10 cellular contexts compared by ENCODE assay signal in the genomic region with DNA sequence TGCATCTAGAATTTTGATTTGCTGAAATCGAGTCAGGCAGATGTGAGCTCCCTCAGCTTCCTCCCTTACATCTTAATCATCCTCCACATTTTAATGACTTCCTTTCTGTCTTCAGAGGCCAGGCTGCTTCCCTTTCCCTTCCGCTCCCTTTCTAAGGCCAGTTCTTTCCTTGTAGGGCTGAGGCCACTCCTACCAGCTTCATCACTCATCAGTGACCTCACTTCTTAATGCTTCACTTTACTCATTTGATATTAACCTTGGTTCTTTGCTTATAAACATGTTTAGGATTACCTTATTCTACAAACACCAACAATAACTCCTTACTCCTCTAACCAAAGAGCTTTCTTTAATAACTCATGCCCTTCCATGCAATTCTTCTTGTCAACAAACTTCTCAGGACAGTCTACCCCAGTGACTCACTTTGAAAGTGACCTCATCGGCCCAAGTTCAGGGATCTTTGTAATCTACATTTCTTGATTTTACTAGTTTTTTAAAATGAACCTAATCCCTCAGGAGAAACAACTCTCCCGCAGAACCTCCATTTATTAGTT. TPM values are rescaled to one million over a fixed set of nuclear protein-coding genes. Genes with fewer than 3 reads are reported as not detected.
DNase-seq lines count a peak whose midpoint lies in the region; ATAC-seq and TF ChIP-seq lines count a peak whose summit lies in the region.
"Had no signal": no experiment of that assay in that cellular context is flagged by ENCODE, and none has a peak within 500 bp of the region (broad histone marks: within the 10 kb centered on the region; RNA-seq: fewer than 3 reads in every experiment).

No MANE protein-coding gene starts in this region.

- no peaks in the 10 kb centered on the region for H3K36me3 Mint-ChIP-seq in activated T-cell treated with anti-CD3 and anti-CD28 coated beads, Interleukin-2, amount 50 U/mL, for 24 hours (ENCODE audit: low read depth)
- H3K36me3 Mint-ChIP-seq in dendritic cell treated with granulocyte-macrophage colony-stimulating factor and Interleukin-4, amounts not matched to agents 40 ng/mL and 50 ng/mL, for 4 days (ENCODE audit: low read depth): no peaks in the 10 kb centered on the region

- peaks cover 25% of the 10 kb centered on the region for H3K4me1 Mint-ChIP-seq in activated T-cell treated with anti-CD3 and anti-CD28 coated beads, Interleukin-2, amount 50 U/mL, for 24 hours (ENCODE audit: low read depth)
- peaks cover 80% of the 10 kb centered on the region for H3K4me1 Mint-ChIP-seq in dendritic cell treated with granulocyte-macrophage colony-stimulating factor and Interleukin-4, amounts not matched to agents 40 ng/mL and 50 ng/mL, for 4 days (ENCODE audit: low read depth)

- peaks cover 22% of the 10 kb centered on the region for H3K27me3 Mint-ChIP-seq in activated T-cell treated with anti-CD3 and anti-CD28 coated beads, Interleukin-2, amount 50 U/mL, for 24 hours
- H3K27me3 Mint-ChIP-seq in dendritic cell treated with granulocyte-macrophage colony-stimulating factor and Interleukin-4, amounts not matched to agents 40 ng/mL and 50 ng/mL, for 4 days: no peaks in the 10 kb centered on the region

- H3K4me3 Mint-ChIP-seq in activated T-cell treated with anti-CD3 and anti-CD28 coated beads, Interleukin-2, amount 50 U/mL, for 24 hours: no peak overlapping the region
- H3K4me3 Mint-ChIP-seq in dendritic cell treated with granulocyte-macrophage colony-stimulating factor and Interleukin-4, amounts not matched to agents 40 ng/mL and 50 ng/mL, for 4 days: no peak overlapping the region

- H3K9ac ChIP-seq in skeletal muscle tissue (ENCODE audit: low read depth in 1 of 3, low read length in 3 of 3): no peak overlapping the region
- no peak overlapping the region for H3K9ac ChIP-seq in MM.1S (ENCODE audit: low read length)

- H3K4me3 ChIP-seq in skeletal muscle tissue (ENCODE audit: low read length in 3 of 3) (no peak overlapping the region), MM.1S (ENCODE audit: low read length) (no peak overlapping the region)
- H3K4me3 ChIP-seq: SK-N-MC had no signal

- H3K79me2 ChIP-seq in MM.1S (ENCODE audit: low read length): peaks cover 6% of the 10 kb centered on the region; the same call in 1 of the 2 replicates

- H3K4me1 ChIP-seq in skeletal muscle tissue (ENCODE audit: control insufficient read depth in 3 of 3, insufficient read depth in 3 of 3, low read length in 3 of 3) (no peaks in the 10 kb centered on the region), MM.1S (ENCODE audit: low read length) (peaks cover 52% of the 10 kb centered on the region)

- DNase-seq in activated T-cell treated with anti-CD3 and anti-CD28 coated beads, Interleukin-2, amount 50 U/mL, for 24 hours: no peak
- DNase-seq in activated T-cell treated with anti-CD3 and anti-CD28 coated beads for 4 hours: no peak
- DNase-seq in M059J (ENCODE audit: low read depth): peak; percentile 90
- DNase-seq in islet precursor cell: no peak
- no peak for DNase-seq in MM.1S

- peak overlapping the region; percentile 51 for H3K27ac ChIP-seq in skeletal muscle tissue (ENCODE audit: low read depth, low read length)
- H3K27ac ChIP-seq in MM.1S (ENCODE audit: low read length): no peak overlapping the region
- H3K27ac ChIP-seq: SK-N-MC had no signal

- H3K9me3 ChIP-seq in skeletal muscle tissue (ENCODE audit: control insufficient read depth in 3 of 3, low read length in 3 of 3): no peaks in the 10 kb centered on the region
- no peaks in the 10 kb centered on the region for H3K9me3 ChIP-seq in MM.1S (replicated peaks; ENCODE audit: insufficient read depth, low read length)

- TF ChIP-seq CTCF in MM.1S (IDR thresholded peaks at IDR 0.05; ENCODE audit: low read length): no peak

- intact Hi-C loops in dendritic cell treated with granulocyte-macrophage colony-stimulating factor and Interleukin-4, amounts not matched to agents 40 ng/mL and 50 ng/mL, for 4 days (cut with micrococcal nuclease): loop anchor here (5.0 kb wide), 5 partner anchors 41 to 259 kb away; partner anchors contain the start of genes CD86 and GOLGB1

- H3K36me3 ChIP-seq in skeletal muscle tissue (ENCODE audit: control insufficient read depth in 3 of 3, insufficient read depth in 3 of 3, low read length in 3 of 3): no peaks in the 10 kb centered on the region
- H3K36me3 ChIP-seq in MM.1S (replicated peaks; ENCODE audit: insufficient read depth, low read length): no peaks in the 10 kb centered on the region

- no peaks in the 10 kb centered on the region for H4K20me1 ChIP-seq in MM.1S (ENCODE audit: insufficient read depth, low read length)

- H2AFZ ChIP-seq in MM.1S (ENCODE audit: low read length): no peak overlapping the region

- H3K27ac Mint-ChIP-seq in activated T-cell treated with anti-CD3 and anti-CD28 coated beads, Interleukin-2, amount 50 U/mL, for 24 hours: peak overlapping the region; percentile 14
- H3K27ac Mint-ChIP-seq in dendritic cell treated with granulocyte-macrophage colony-stimulating factor and Interleukin-4, amounts not matched to agents 40 ng/mL and 50 ng/mL, for 4 days: peak overlapping the region; percentile 79

- no peaks in the 10 kb centered on the region for H3K9me2 ChIP-seq in MM.1S (replicated peaks; ENCODE audit: insufficient read depth, low read length)

- H3K27me3 ChIP-seq in skeletal muscle tissue (ENCODE audit: control insufficient read depth in 3 of 3, insufficient read depth in 3 of 3, low read length in 3 of 3): no peaks in the 10 kb centered on the region
- H3K27me3 ChIP-seq in MM.1S (replicated peaks; ENCODE audit: insufficient read depth, low read length): no peaks in the 10 kb centered on the region

- no peak for ATAC-seq in HG03135 (IDR thresholded peaks at IDR 0.05; ENCODE audit: unreplicated experiment)
- ATAC-seq: HCT116 had no signal

- no peaks in the 10 kb centered on the region for H3K9me3 Mint-ChIP-seq in activated T-cell treated with anti-CD3 and anti-CD28 coated beads, Interleukin-2, amount 50 U/mL, for 24 hours
- H3K9me3 Mint-ChIP-seq in dendritic cell treated with granulocyte-macrophage colony-stimulating factor and Interleukin-4, amounts not matched to agents 40 ng/mL and 50 ng/mL, for 4 days: no peaks in the 10 kb centered on the region

- no peak overlapping the region for H3K4me2 ChIP-seq in MM.1S (ENCODE audit: low read depth, low read length)

- peaks cover 20% of the 10 kb centered on the region for H3F3A ChIP-seq in MM.1S (ENCODE audit: insufficient read depth, low read length)

RNA-seq across cellular contexts. Expression of gene ILDR1, which starts 23.9 kb away (rescaled TPM):
- not detected in 2 replicates for total RNA-seq in M059J (2014; rRNA removed; shearing (Covaris generic))
- total RNA-seq in skeletal muscle tissue: not detected

RNA-seq across cellular contexts. Expression of gene CD86, which starts 57.1 kb away (rescaled TPM):
- total RNA-seq in M059J (2014; rRNA removed; shearing (Covaris generic)): 0.37 TPM in 1 of 2 replicates, not detected in the other
- 3.7 TPM for total RNA-seq in skeletal muscle tissue
